Comparison of ENCODE assay signal across 13 cellular contexts in genomic region chr11:114260483-114260882, GRCh38. TPM values are rescaled to one million over a fixed set of nuclear protein-coding genes. Genes with fewer than 3 reads are reported as not detected.
DNase-seq lines count a peak whose midpoint lies in the region; ATAC-seq and TF ChIP-seq lines count a peak whose summit lies in the region.
"Had no signal": no experiment of that assay in that cellular context is flagged by ENCODE, and none has a peak within 500 bp of the region (broad histone marks: within the 10 kb centered on the region; RNA-seq: fewer than 3 reads in every experiment).

No MANE protein-coding gene starts in this region.

- no peak for ATAC-seq in activated CD4-positive, alpha-beta T cell treated with anti-CD3 and anti-CD28 coated beads for 36 hours

- TF ChIP-seq CTCF in coronary artery (IDR thresholded peaks at IDR 0.05) = no peak
- TF ChIP-seq CTCF in neural progenitor cell (IDR thresholded peaks at IDR 0.05) = no peak
- no peak for TF ChIP-seq CTCF in tibial artery (IDR thresholded peaks at IDR 0.05)

- DNase-seq in NCI-H69 (lab: John Stamatoyannopoulos, UW) (peak; percentile 67), coronary artery (ENCODE audit: low spot score) (no peak), neural progenitor cell (ENCODE audit: low spot score) (no peak), tibial artery (no peak), GF-D8 (lab: John Stamatoyannopoulos, UW) (no peak), T-helper 9 cell (no peak)
- no peak for DNase-seq in activated CD4-positive, alpha-beta T cell treated with anti-CD3 and anti-CD28 coated beads for 36 hours
- DNase-seq: NCI-H1048, SHP77 treated with DMSO at 0.1 percent for 48 hours had no signal

- no peak overlapping the region for H3K9ac ChIP-seq in neural progenitor cell

- H3K4me3 Mint-ChIP-seq in neural progenitor cell = no peak overlapping the region
- no peak overlapping the region for H3K4me3 Mint-ChIP-seq in activated CD4-positive, alpha-beta T cell treated with anti-CD3 and anti-CD28 coated beads for 36 hours
- H3K4me3 Mint-ChIP-seq: activated CD4-positive, alpha-beta T cell treated with anti-CD3 and anti-CD28 coated beads, Interleukin-2, amount 10 ng/mL, durations not matched to agents 24 days and 14 days; activated naive CD8-positive, alpha-beta T cell treated with anti-CD3 and anti-CD28 coated beads, Interleukin-2, amount 10 ng/mL, durations not matched to agents 7 days and 5 days; CD4-positive, CD25-positive, alpha-beta regulatory T cell had no signal

- H2AFZ ChIP-seq in neural progenitor cell (replicated peaks) = no peak overlapping the region

- peaks cover 9% of the 10 kb centered on the region for H4K20me1 ChIP-seq in neural progenitor cell (ENCODE audit: low read depth)

- intact Hi-C loops in tibial artery (cut with DNase I; ENCODE audit: low total_unique reads) = loop anchor here (5.0 kb wide), 3 partner anchors 223 to 363 kb away; no protein-coding TSS in a partner anchor
- intact Hi-C loops in activated CD4-positive, alpha-beta T cell treated with anti-CD3 and anti-CD28 coated beads for 36 hours (cut with DNase I, micrococcal nuclease) = loop anchor here (2.0 to 5.0 kb wide), 2 partner anchors 453 to 956 kb away; no protein-coding TSS in a partner anchor

- H3K4me3 ChIP-seq in coronary artery = peak overlapping the region; percentile 19
- H3K4me3 ChIP-seq in neural progenitor cell = no peak overlapping the region
- H3K4me3 ChIP-seq in tibial artery = no peak overlapping the region

- H3K36me3 ChIP-seq in neural progenitor cell = no peaks in the 10 kb centered on the region
- H3K36me3 ChIP-seq in tibial artery = peaks cover 11 to 16% (median 13%) of the 10 kb centered on the region in 3 donors

- CTCF ChIA-PET in activated CD4-positive, alpha-beta T cell treated with anti-CD3 and anti-CD28 coated beads for 36 hours (lab: Charles Lee) = interaction anchor here (0.7 to 9.0 kb wide), 37 partner anchors 10 to 723 kb away, joined by 3 to 108 read pairs (median 4); no protein-coding TSS in a partner anchor

- no peaks in the 10 kb centered on the region for H3K9me3 Mint-ChIP-seq in neural progenitor cell
- no peaks in the 10 kb centered on the region for H3K9me3 Mint-ChIP-seq in activated CD4-positive, alpha-beta T cell treated with anti-CD3 and anti-CD28 coated beads for 36 hours (ENCODE audit: low read depth)
- H3K9me3 Mint-ChIP-seq: activated CD4-positive, alpha-beta T cell treated with anti-CD3 and anti-CD28 coated beads, Interleukin-2, amount 10 ng/mL, durations not matched to agents 24 days and 14 days; activated naive CD8-positive, alpha-beta T cell treated with anti-CD3 and anti-CD28 coated beads, Interleukin-2, amount 10 ng/mL, durations not matched to agents 7 days and 5 days; CD4-positive, CD25-positive, alpha-beta regulatory T cell had no signal

- H3K27ac Mint-ChIP-seq in neural progenitor cell = peak overlapping the region; percentile 93
- no peak overlapping the region for H3K27ac Mint-ChIP-seq in activated CD4-positive, alpha-beta T cell treated with anti-CD3 and anti-CD28 coated beads for 36 hours
- H3K27ac Mint-ChIP-seq: activated CD4-positive, alpha-beta T cell treated with anti-CD3 and anti-CD28 coated beads, Interleukin-2, amount 10 ng/mL, durations not matched to agents 24 days and 14 days had no signal

- H3K4me1 Mint-ChIP-seq in neural progenitor cell = peaks cover 50% of the 10 kb centered on the region
- no peaks in the 10 kb centered on the region for H3K4me1 Mint-ChIP-seq in activated CD4-positive, alpha-beta T cell treated with anti-CD3 and anti-CD28 coated beads for 36 hours
- H3K4me1 Mint-ChIP-seq: activated CD4-positive, alpha-beta T cell treated with anti-CD3 and anti-CD28 coated beads, Interleukin-2, amount 10 ng/mL, durations not matched to agents 24 days and 14 days had no signal

- H3K4me1 ChIP-seq in neural progenitor cell (peaks cover 52% of the 10 kb centered on the region), tibial artery (peaks cover 0 to 68% (median 41%) of the 10 kb centered on the region in 4 donors)

- H3K27me3 Mint-ChIP-seq in neural progenitor cell (ENCODE audit: insufficient read depth, low read depth) = peaks cover 17% of the 10 kb centered on the region
- no peaks in the 10 kb centered on the region for H3K27me3 Mint-ChIP-seq in activated CD4-positive, alpha-beta T cell treated with anti-CD3 and anti-CD28 coated beads for 36 hours
- H3K27me3 Mint-ChIP-seq: CD4-positive, CD25-positive, alpha-beta regulatory T cell had no signal

- H3K36me3 Mint-ChIP-seq in neural progenitor cell = no peaks in the 10 kb centered on the region
- H3K36me3 Mint-ChIP-seq in activated CD4-positive, alpha-beta T cell treated with anti-CD3 and anti-CD28 coated beads for 36 hours (ENCODE audit: low read depth) = no peaks in the 10 kb centered on the region
- H3K36me3 Mint-ChIP-seq: activated naive CD8-positive, alpha-beta T cell treated with anti-CD3 and anti-CD28 coated beads, Interleukin-2, amount 10 ng/mL, durations not matched to agents 7 days and 5 days; CD4-positive, CD25-positive, alpha-beta regulatory T cell had no signal

- no peak overlapping the region for H3K4me2 ChIP-seq in neural progenitor cell

- no peaks in the 10 kb centered on the region for H3K9me3 ChIP-seq in neural progenitor cell (ENCODE audit: low read depth)
- H3K9me3 ChIP-seq in tibial artery = no peaks in the 10 kb centered on the region

- no peaks in the 10 kb centered on the region for H3K79me2 ChIP-seq in neural progenitor cell (ENCODE audit: low read depth)

- H3K27ac ChIP-seq in coronary artery (peak overlapping the region; percentile 78 to 89), neural progenitor cell (no peak overlapping the region), tibial artery (peak overlapping the region; percentile 67 to 75)

- H3F3A ChIP-seq in neural progenitor cell (ENCODE audit: low read depth) = peaks cover 36% of the 10 kb centered on the region

- POLR2A ChIA-PET in activated CD4-positive, alpha-beta T cell treated with anti-CD3 and anti-CD28 coated beads for 36 hours (lab: Charles Lee) = no interaction called here

- no peaks in the 10 kb centered on the region for H3K27me3 ChIP-seq in neural progenitor cell
- H3K27me3 ChIP-seq in tibial artery = no peaks in the 10 kb centered on the region

RNA-seq across cellular contexts. Expression of gene NNMT, which starts 35.7 kb away (rescaled TPM):
- 1.7 TPM in 1 of 2 replicates, not detected in the other for total RNA-seq in neural progenitor cell (ENCODE audit: low replicate concordance)
- total RNA-seq in activated CD4-positive, alpha-beta T cell treated with anti-CD3 and anti-CD28 coated beads for 36 hours = not detected
- total RNA-seq: activated CD4-positive, alpha-beta T cell treated with anti-CD3 and anti-CD28 coated beads, Interleukin-2, amount 10 ng/mL, durations not matched to agents 24 days and 14 days; activated naive CD8-positive, alpha-beta T cell treated with anti-CD3 and anti-CD28 coated beads, Interleukin-2, amount 10 ng/mL, durations not matched to agents 7 days and 5 days; CD4-positive, CD25-positive, alpha-beta regulatory T cell; T-helper 2 cell treated with Interferon-gamma antibody and Interleukin-4, amounts not matched to agents 100 ng/mL and 5 ng/mL, for 36 hours had no signal
